Comparison of ENCODE assay signal across 19 cellular contexts in genomic region chr5:175885813-175886212, GRCh38. TPM values are rescaled to one million over a fixed set of nuclear protein-coding genes. Genes with fewer than 3 reads are reported as not detected.
DNase-seq lines count a peak whose midpoint lies in the region; ATAC-seq lines count a peak whose summit lies in the region.
"Had no signal": no experiment of that assay in that cellular context is flagged by ENCODE, and none has a peak within 500 bp of the region (broad histone marks: within the 10 kb centered on the region; RNA-seq: fewer than 3 reads in every experiment).

No MANE protein-coding gene starts in this region.

- ATAC-seq in HG03095 (IDR thresholded peaks at IDR 0.05; ENCODE audit: unreplicated experiment), result no peak
- no peak for ATAC-seq in GM21737 (IDR thresholded peaks at IDR 0.05; ENCODE audit: unreplicated experiment)
- ATAC-seq: heart left ventricle, right cardiac atrium had no signal

- DNase-seq in DMS 273 treated with DMSO at 0.1 percent for 48 hours (lab: John Stamatoyannopoulos, UW) (peak; percentile 58), M059J (ENCODE audit: low read depth) (peak; percentile 68), SHP77 (lab: John Stamatoyannopoulos, UW) (peak; percentile 38 to 72), glomerular visceral epithelial cell (ENCODE audit: extremely low spot score) (peak; percentile 15), SIG-M5 (lab: John Stamatoyannopoulos, UW) (no peak)
- DNase-seq: activated B cell treated with CpG ODN at 0.5 μM for 24 hours; activated effector memory CD4-positive, alpha-beta T cell treated with anti-CD3 and anti-CD28 coated beads, Interleukin-2, amount 50 U/mL, for 16 hours; anterior cingulate cortex; C1 segment of cervical spinal cord; erythroblast; heart left ventricle; NCI-H510A; right cardiac atrium; stimulated activated CD4-positive, alpha-beta T cell treated with anti-CD3 and anti-CD28 coated beads, Interleukin-1b, Interleukin-23, amount 100 ng/mL, for 48 hours; SW 1271 had no signal

RNA-seq across cellular contexts. Expression of gene CPLX2, which starts 14.4 kb away (rescaled TPM):
- not detected in 2 replicates for total RNA-seq in M059J (2014; rRNA removed; shearing (Covaris generic))
- total RNA-seq: activated B cell treated with CpG ODN at 0.5 μM for 24 hours, heart left ventricle, HT-29, suprapubic skin had no signal
